Comparison of ENCODE assay signal across 1 cellular context in the genomic region with DNA sequence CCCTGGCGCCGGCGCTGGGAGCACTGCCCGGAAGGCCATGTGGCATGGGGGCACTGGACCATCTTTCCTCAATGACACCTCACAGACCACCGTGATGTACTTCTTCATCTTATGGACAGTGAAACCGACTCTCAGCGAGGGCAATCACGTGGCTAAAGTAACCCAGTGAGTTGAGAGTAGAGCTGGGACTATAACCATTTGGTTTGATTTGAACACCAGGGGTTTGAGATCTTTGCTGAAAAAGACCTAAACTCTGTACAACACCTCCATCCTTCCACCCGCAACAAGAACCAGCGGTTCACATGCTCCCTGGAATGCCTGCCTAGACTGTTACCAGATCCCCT.
TF ChIP-seq lines count a peak whose summit lies in the region.

No MANE protein-coding gene starts in this region.

TF ChIP-seq in IMR-90, 13 proteins besides CTCF, POLR2A, EP300 and RAD21:
- TF ChIP-seq, protein P1, sequence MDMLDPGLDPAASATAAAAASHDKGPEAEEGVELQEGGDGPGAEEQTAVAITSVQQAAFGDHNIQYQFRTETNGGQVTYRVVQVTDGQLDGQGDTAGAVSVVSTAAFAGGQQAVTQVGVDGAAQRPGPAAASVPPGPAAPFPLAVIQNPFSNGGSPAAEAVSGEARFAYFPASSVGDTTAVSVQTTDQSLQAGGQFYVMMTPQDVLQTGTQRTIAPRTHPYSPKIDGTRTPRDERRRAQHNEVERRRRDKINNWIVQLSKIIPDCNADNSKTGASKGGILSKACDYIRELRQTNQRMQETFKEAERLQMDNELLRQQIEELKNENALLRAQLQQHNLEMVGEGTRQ (IDR thresholded peaks at IDR 0.05; ENCODE audit: low read depth, low read length): no peak
- TF ChIP-seq MAZ (IDR thresholded peaks at IDR 0.05; ENCODE audit: borderline replicate concordance, low read depth, low read length) (no peak), CHD1 (IDR thresholded peaks at IDR 0.05; ENCODE audit: low read depth, low read length) (no peak), RCOR1 (IDR thresholded peaks at IDR 0.05; ENCODE audit: insufficient replicate concordance, low read length) (no peak), MXI1 (IDR thresholded peaks at IDR 0.05; ENCODE audit: borderline replicate concordance, low read depth, low read length) (no peak), MAFK (IDR thresholded peaks at IDR 0.05; ENCODE audit: low read depth, low read length) (no peak), CEBPB (IDR thresholded peaks at IDR 0.05; ENCODE audit: low read depth, low read length) (no peak), FOS (IDR thresholded peaks at IDR 0.05; ENCODE audit: low read depth, low read length) (no peak)
